Comparison of ENCODE assay signal across 18 cellular contexts in the genomic region with DNA sequence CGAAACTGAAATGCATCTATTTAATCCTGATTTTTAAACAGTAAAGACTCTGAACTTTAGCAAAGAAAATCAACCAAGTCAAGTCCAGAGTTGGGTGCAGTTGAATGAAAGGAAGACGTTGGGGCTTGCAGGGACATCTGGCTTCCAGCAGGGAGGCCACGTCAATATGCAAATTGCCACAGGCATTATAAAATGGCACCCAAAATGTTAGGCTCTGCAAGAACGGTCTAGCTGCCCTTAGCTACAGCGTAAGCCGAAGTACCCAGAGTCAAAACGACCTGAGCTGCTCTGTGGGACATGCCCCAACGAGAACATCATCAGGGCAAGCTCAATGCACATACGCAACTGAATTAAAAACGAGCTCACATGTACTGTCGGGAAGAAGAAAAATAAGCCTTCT. TPM values are rescaled to one million over a fixed set of nuclear protein-coding genes. Genes with fewer than 3 reads are reported as not detected.
DNase-seq lines count a peak whose midpoint lies in the region; ATAC-seq, FAIRE-seq and TF ChIP-seq lines count a peak whose summit lies in the region.
"Had no signal": no experiment of that assay in that cellular context is flagged by ENCODE, and none has a peak within 500 bp of the region (broad histone marks: within the 10 kb centered on the region; RNA-seq: fewer than 3 reads in every experiment).

No MANE protein-coding gene starts in this region.

- TF ChIP-seq CTCF in CD4-positive, alpha-beta T cell (IDR thresholded peaks at IDR 0.05): no peak
- TF ChIP-seq CTCF in GM23338 (conservative IDR thresholded peaks at IDR 0.05; ENCODE audit: low read depth in 2 of 2) (no peak), K562 (IDR thresholded peaks at IDR 0.05 in 2 of 3, conservative IDR thresholded peaks at IDR 0.05 in 1 of 3; ENCODE audit: insufficient read depth in 2 of 3, low read depth in 1 of 3, low read length in 3 of 3) (no peak)

- no peaks in the 10 kb centered on the region for H3F3A ChIP-seq in GM23338 (replicated peaks; ENCODE audit: low read depth)

- peaks cover 86% of the 10 kb centered on the region for H3K4me1 Mint-ChIP-seq in CD4-positive, alpha-beta T cell (ENCODE audit: low read depth)
- H3K4me1 Mint-ChIP-seq in GM23338: peaks cover 24% of the 10 kb centered on the region
- peaks cover 52 to 97% (median 92%) of the 10 kb centered on the region in 7 donors for H3K4me1 Mint-ChIP-seq in naive thymus-derived CD4-positive, alpha-beta T cell

- no peak for TF ChIP-seq POLR2A in K562 (conservative IDR thresholded peaks at IDR 0.05)

- H3K36me3 ChIP-seq in GM23338 (ENCODE audit: insufficient read depth) (no peaks in the 10 kb centered on the region), K562 (ENCODE audit: control insufficient read depth, insufficient read depth, low read length) (no peaks in the 10 kb centered on the region)
- H3K36me3 ChIP-seq in naive thymus-derived CD4-positive, alpha-beta T cell (ENCODE audit: control insufficient read depth in 2 of 3, insufficient read depth in 3 of 3, low read length in 3 of 3): no peaks in the 10 kb centered on the region

- H2AFZ ChIP-seq in GM23338 (peak overlapping the region; percentile 34; the same call in 1 of the 2 replicates), K562 (ENCODE audit: low read depth, low read length) (peak overlapping the region; percentile 37; the same call in 1 of the 2 replicates)

- no peaks in the 10 kb centered on the region for H4K20me1 ChIP-seq in GM23338 (replicated peaks; ENCODE audit: insufficient read depth)
- no peaks in the 10 kb centered on the region for H4K20me1 ChIP-seq in K562 (replicated peaks; ENCODE audit: control insufficient read depth, insufficient read depth, low read length)

- H3K36me3 Mint-ChIP-seq in CD4-positive, alpha-beta T cell (ENCODE audit: low read depth): peaks cover 10% of the 10 kb centered on the region
- H3K36me3 Mint-ChIP-seq in GM23338 (ENCODE audit: low read depth): no peaks in the 10 kb centered on the region
- peaks cover 0 to 18% (median 4%) of the 10 kb centered on the region in 5 donors for H3K36me3 Mint-ChIP-seq in naive thymus-derived CD4-positive, alpha-beta T cell

- CTCF ChIA-PET in CD4-positive, alpha-beta T cell (lab: Charles Lee): no interaction called here
- CTCF ChIA-PET in K562 (lab: Yijun Ruan, JAX; ENCODE audit: low intra/inter-chr PET ratio): no interaction called here
- CTCF ChIA-PET in naive thymus-derived CD4-positive, alpha-beta T cell (lab: Charles Lee): interaction anchor here (0.9 to 4.8 kb wide), 2 partner anchors 9 to 12 kb away, joined by 3 to 18 read pairs; no protein-coding TSS in a partner anchor

- H3K9ac ChIP-seq in K562 (ENCODE audit: insufficient read depth in 1 of 2, low read depth in 2 of 2, low read length in 2 of 2): no peak overlapping the region

- FAIRE-seq in K562 (lab: Jason Lieb, UNC): no peak
- FAIRE-seq: D721Med had no signal

- H3K27me3 Mint-ChIP-seq in CD4-positive, alpha-beta T cell: no peaks in the 10 kb centered on the region
- H3K27me3 Mint-ChIP-seq in GM23338 (ENCODE audit: insufficient read depth, low read depth, poor library complexity): peaks cover 8% of the 10 kb centered on the region
- no peaks in the 10 kb centered on the region for H3K27me3 Mint-ChIP-seq in naive thymus-derived CD4-positive, alpha-beta T cell

- no peak overlapping the region for H3K27ac ChIP-seq in CD4-positive, alpha-beta T cell (ENCODE audit: low read depth, low read length)
- no peak overlapping the region for H3K27ac ChIP-seq in GM23338 (ENCODE audit: low read depth)
- no peak overlapping the region for H3K27ac ChIP-seq in K562 (ENCODE audit: extremely low read depth, low read depth, low read length)
- H3K27ac ChIP-seq in naive thymus-derived CD4-positive, alpha-beta T cell (ENCODE audit: low read depth, low read length): no peak overlapping the region
- H3K27ac ChIP-seq: VCaP had no signal

- no peaks in the 10 kb centered on the region for H3K9me3 ChIP-seq in CD4-positive, alpha-beta T cell (ENCODE audit: control insufficient read depth, low read length)
- H3K9me3 ChIP-seq in K562 (replicated peaks; ENCODE audit: control insufficient read depth, insufficient read depth, low read depth, low read length): no peaks in the 10 kb centered on the region
- no peaks in the 10 kb centered on the region for H3K9me3 ChIP-seq in naive thymus-derived CD4-positive, alpha-beta T cell (ENCODE audit: control insufficient read depth in 2 of 3, low read length in 3 of 3)

- H3K4me1 ChIP-seq in GM23338 (ENCODE audit: insufficient read depth) (peaks cover 10% of the 10 kb centered on the region; the same call in 1 of the 2 replicates), K562 (replicated peaks in 1 of 2; ENCODE audit: control insufficient read depth in 2 of 2, insufficient read depth in 2 of 2, low read length in 2 of 2) (no peaks in the 10 kb centered on the region)
- H3K4me1 ChIP-seq in naive thymus-derived CD4-positive, alpha-beta T cell (ENCODE audit: control insufficient read depth in 2 of 2, insufficient read depth in 2 of 2, low read length in 2 of 2): peaks cover 11 to 49% of the 10 kb centered on the region in 2 donors

- POLR2A ChIA-PET in CD4-positive, alpha-beta T cell (lab: Charles Lee): interaction anchor here (1.5 kb wide), 1 partner anchor 41 kb away, joined by 3 read pairs; no protein-coding TSS in a partner anchor
- POLR2A ChIA-PET in K562 (lab: Yijun Ruan, JAX): no interaction called here
- POLR2A ChIA-PET in naive thymus-derived CD4-positive, alpha-beta T cell (lab: Charles Lee): interaction anchor here (1.4 kb wide), 1 partner anchor 31 kb away, joined by 5 read pairs; the partner anchor contains the start of gene DOCK10

- intact Hi-C loops in CD4-positive, alpha-beta T cell (cut with DNase I, micrococcal nuclease): no loop called here
- intact Hi-C loops in K562 (cut with micrococcal nuclease): no loop called here
- intact Hi-C loops in naive thymus-derived CD4-positive, alpha-beta T cell (cut with micrococcal nuclease): loop anchor here in 1 of 2 donors (2.0 kb wide), 1 partner anchor 15 kb away; no protein-coding TSS in a partner anchor

- TF ChIP-seq RAD21 in K562 (CRISPR knock-in tag; conservative IDR thresholded peaks at IDR 0.05 in 1 of 2, IDR thresholded peaks at IDR 0.05 in 1 of 2): no peak

- H3K79me2 ChIP-seq in GM23338 (replicated peaks; ENCODE audit: insufficient read depth): no peaks in the 10 kb centered on the region
- no peaks in the 10 kb centered on the region for H3K79me2 ChIP-seq in K562 (ENCODE audit: control insufficient read depth, insufficient read depth, low read length)

- in situ Hi-C loops in K562 (cut with MboI): no loop called here

- no peak for TF ChIP-seq EP300 in K562 (IDR thresholded peaks at IDR 0.05; ENCODE audit: low read length)

- no peak overlapping the region for H3K4me3 ChIP-seq in GM23338
- H3K4me3 ChIP-seq in K562: no peak overlapping the region
- H3K4me3 ChIP-seq in naive thymus-derived CD4-positive, alpha-beta T cell (ENCODE audit: low read length): no peak overlapping the region
- H3K4me3 ChIP-seq: skin epidermis had no signal

- H3K4me2 ChIP-seq in GM23338 (no peak overlapping the region), K562 (ENCODE audit: insufficient read depth, low read length) (no peak overlapping the region)

- WGBS in K562 (ENCODE audit: insufficient coverage, low coverage, missing lambda C conversion rate): 1% methylated on average over 10 of the region's 11 CpGs

- peaks cover 2% of the 10 kb centered on the region; the same call in 1 of the 2 replicates for H3K9me2 ChIP-seq in GM23338 (ENCODE audit: insufficient read depth)

- no peaks in the 10 kb centered on the region for H3K9me3 Mint-ChIP-seq in CD4-positive, alpha-beta T cell
- no peaks in the 10 kb centered on the region for H3K9me3 Mint-ChIP-seq in GM23338
- H3K9me3 Mint-ChIP-seq in naive thymus-derived CD4-positive, alpha-beta T cell: no peaks in the 10 kb centered on the region

- no peaks in the 10 kb centered on the region for H3K27me3 ChIP-seq in CD4-positive, alpha-beta T cell (ENCODE audit: control insufficient read depth, insufficient read depth, low read length)
- H3K27me3 ChIP-seq in GM23338 (ENCODE audit: insufficient read depth) (no peaks in the 10 kb centered on the region), K562 (ENCODE audit: control insufficient read depth in 2 of 2, insufficient read depth in 2 of 2, low read length in 2 of 2) (no peaks in the 10 kb centered on the region)
- H3K27me3 ChIP-seq in naive thymus-derived CD4-positive, alpha-beta T cell (ENCODE audit: control insufficient read depth in 2 of 2, insufficient read depth in 2 of 2, low read length in 2 of 2): no peaks in the 10 kb centered on the region

- no peak for ATAC-seq in CD4-positive, alpha-beta T cell (ENCODE audit: poor library complexity)
- ATAC-seq in GM23338 (no peak), K562 (no peak), HG02885 (IDR thresholded peaks at IDR 0.05; ENCODE audit: poor library complexity, unreplicated experiment) (no peak)
- ATAC-seq in naive thymus-derived CD4-positive, alpha-beta T cell: no peak
- ATAC-seq: left ventricle myocardium superior had no signal

- no peak for DNase-seq in CD4-positive, alpha-beta T cell
- DNase-seq in GM23338 (ENCODE audit: low spot score) (peak; percentile 15), K562 (ENCODE audit: extremely low read depth in 1 of 4, low spot score in 3 of 4) (no peak), globus pallidus (ENCODE audit: low spot score) (no peak), NCI-H146 treated with DMSO at 0.1 percent for 48 hours (lab: John Stamatoyannopoulos, UW; ENCODE audit: unreplicated experiment) (no peak), cerebellar nuclear complex (lab: John Stamatoyannopoulos, UW) (no peak)
- no peak for DNase-seq in naive thymus-derived CD4-positive, alpha-beta T cell
- DNase-seq: activated gamma-delta T cell; cortex of kidney; GF-D8; Karpas-422; left ventricle myocardium superior; NCI-H1092 treated with DMSO at 0.1 percent for 48 hours; stimulated activated CD8-positive, alpha-beta memory T cell treated with anti-CD3 and anti-CD28 coated beads, Interleukin-4, amount 100 ng/mL, for 48 hours had no signal

- no peak overlapping the region for H3K4me3 Mint-ChIP-seq in CD4-positive, alpha-beta T cell
- H3K4me3 Mint-ChIP-seq in GM23338: no peak overlapping the region
- H3K4me3 Mint-ChIP-seq in naive thymus-derived CD4-positive, alpha-beta T cell: peak overlapping the region in 2 of 10 donors; percentile 8 to 20

- no peaks in the 10 kb centered on the region for H3K9me1 ChIP-seq in K562 (ENCODE audit: control insufficient read depth, insufficient read depth, low read length)

- no TSS peak for BruUV-seq in K562 (replicated peaks; lab: Mats Ljungman, UMichigan)

- H3K27ac Mint-ChIP-seq in CD4-positive, alpha-beta T cell: peak overlapping the region; percentile 83
- no peak overlapping the region for H3K27ac Mint-ChIP-seq in GM23338
- H3K27ac Mint-ChIP-seq in naive thymus-derived CD4-positive, alpha-beta T cell: peak overlapping the region in 5 of 9 donors; percentile 1 to 88 (median 55)

RNA-seq across cellular contexts. Expression of gene DOCK10, which starts 30.7 kb away (rescaled TPM):
- total RNA-seq in CD4-positive, alpha-beta T cell: 100 to 1,000 TPM; 184 to 209 TPM
- 1.3 and 1.7 TPM in 2 replicates for total RNA-seq in GM23338 (2014; rRNA removed; shearing (Covaris generic))
- 0.19 and 1.0 TPM in 2 replicates for polyA plus RNA-seq in GM23338 (2016; fragmentation: Nextera tagmentation; extraction: Ambion mirVana)
- total RNA-seq in K562 (2011; cell fraction: chromatin; rRNA removed; ENCODE audit: low replicate concordance): 0.28 TPM in 1 of 2 replicates, not detected in the other
- total RNA-seq in K562 (2011; cell fraction: nucleolus; rRNA removed): not detected in 2 replicates
- total RNA-seq in K562 (2011; cell fraction: nucleoplasm; rRNA removed): 0.08 TPM in 1 of 2 replicates, not detected in the other
- total RNA-seq in K562 (2014; rRNA removed): 0.12 and 0.18 TPM in 2 replicates
- 0.40 and 0.45 TPM in 2 replicates for total RNA-seq in K562 (2014; rRNA removed; fragmentation: Illumina TruSeq; extraction: Trizol)
- 0.72 and 0.87 TPM in 2 replicates for total RNA-seq in K562 (2015; rRNA removed; fragmentation: Illumina TruSeq; extraction: Trizol)
- 0.69 and 0.76 TPM in 2 replicates for total RNA-seq in K562 (2021)
- polyA plus RNA-seq in K562 (2011; rRNA removed): 0.01 and 0.13 TPM in 2 replicates
- 0.01 TPM in 1 of 2 replicates, not detected in the other for polyA plus RNA-seq in K562 (2011; cell fraction: cytosol; rRNA removed)
- 0.16 and 0.18 TPM in 2 replicates for polyA plus RNA-seq in K562 (2011; cell fraction: nucleus; rRNA removed)
- 0.29 and 0.44 TPM in 2 replicates for polyA plus RNA-seq in K562 (2012)
- 0.24 and 0.49 TPM in 2 replicates for polyA plus RNA-seq in K562 (2014; fragmentation: Illumina TruSeq; extraction: Trizol)
- under 1 TPM; 0.01 to 0.14 TPM for polyA plus RNA-seq in K562 (2014; fragmentation: Nextera tagmentation; extraction: Ambion mirVana)
- 0.05 and 0.08 TPM in 2 replicates for polyA plus RNA-seq in K562 (2014; rRNA removed)
- 0.18 and 0.42 TPM in 2 replicates for polyA minus RNA-seq in K562 (2011; rRNA and poly(A)+ RNA removed)
- 0.86 TPM in 1 of 2 replicates, not detected in the other for polyA minus RNA-seq in K562 (2011; cell fraction: cytosol; rRNA and poly(A)+ RNA removed)
- polyA minus RNA-seq in K562 (2011; cell fraction: nucleus; rRNA and poly(A)+ RNA removed): under 0.01 and 0.40 TPM in 2 replicates
- total RNA-seq in naive thymus-derived CD4-positive, alpha-beta T cell: 100 to 1,000 TPM; 200 to 275 (median 231) TPM
- polyA plus RNA-seq in naive thymus-derived CD4-positive, alpha-beta T cell: 10 to 100 TPM; 64.2 to 71.2 TPM

Comparison
In these comparisons a context has a peak if more than half of its experiments do, and no peak if none do; other contexts are left out.
1. RNA of gene DOCK10, which starts 30.7 kb away (total RNA-seq): 200 to 275 TPM in naive thymus-derived CD4-positive, alpha-beta T cell and 184 to 209 TPM in CD4-positive, alpha-beta T cell; 1.3 to 1.7 TPM in GM23338 and 0.08 to 0.87 TPM in K562; every median in the first group is over 10 times any median in the second.